8 cellular contexts compared by ENCODE assay signal in the genomic region with DNA sequence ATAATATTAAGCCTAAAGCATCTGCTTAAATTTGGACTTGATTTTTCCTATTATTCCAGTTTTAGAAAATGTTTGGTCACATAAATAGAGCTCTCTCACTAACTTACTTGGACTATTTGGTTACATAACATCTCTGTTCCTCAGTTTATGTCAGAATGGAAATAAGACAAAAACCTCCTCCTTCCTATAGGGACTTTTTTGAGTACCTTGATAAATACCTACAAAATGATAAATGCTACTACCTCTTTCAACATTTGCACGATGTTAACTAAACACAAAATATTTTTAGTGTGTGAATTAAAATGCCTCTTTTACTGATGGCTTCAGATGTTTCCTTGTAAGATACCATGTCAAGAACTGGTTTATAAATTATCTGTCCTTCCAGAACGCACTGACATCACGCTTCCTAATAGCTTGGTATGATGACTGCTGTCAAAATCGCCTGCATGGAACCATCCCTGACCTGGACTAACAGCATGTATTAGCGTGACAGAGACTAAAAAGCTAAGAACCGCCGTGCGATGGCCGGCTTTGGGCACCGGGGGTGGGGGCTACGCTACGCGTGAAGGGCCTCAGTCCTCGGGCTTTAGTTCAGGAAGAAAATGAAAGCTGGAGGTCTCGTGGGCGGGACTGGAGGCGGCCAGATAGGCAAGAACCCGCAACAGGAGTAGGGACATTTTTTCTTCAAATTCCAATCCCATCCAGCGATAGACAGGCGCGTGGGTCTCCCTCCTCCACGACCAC.
DNase-seq lines count a peak whose midpoint lies in the region; ATAC-seq and TF ChIP-seq lines count a peak whose summit lies in the region.

No MANE protein-coding gene starts in this region.

- DNase-seq in Daoy (ENCODE audit: low read depth) (peak; percentile 63), activated B cell treated with CpG ODN at 0.5 μM for 24 hours (no peak), heart left ventricle (peak in 3 of 5 donors; percentile 14 to 41 (median 29)), progenitor cell of endocrine pancreas (ENCODE audit: low spot score, unreplicated experiment) (no peak), GM10266 (ENCODE audit: extremely low spot score) (no peak), T-helper 9 cell (no peak), UCSD-AML1 (lab: John Stamatoyannopoulos, UW; ENCODE audit: unreplicated experiment) (no peak)

- intact Hi-C loops in activated B cell treated with CpG ODN at 0.5 μM for 24 hours (cut with micrococcal nuclease) (loop anchor here (2.0 to 10.0 kb wide), 7 partner anchors 128 to 1960 kb away; a partner anchor contains a TSS), heart left ventricle (cut with DNase I) (loop anchor here in 5 of 10 donors (5.0 to 10.0 kb wide), 8 partner anchors 64 to 312 kb away; a partner anchor contains a TSS)

- H3K4me3 Mint-ChIP-seq in activated B cell treated with CpG ODN at 0.5 μM for 24 hours (peak overlapping the region; percentile 84), progenitor cell of endocrine pancreas (ENCODE audit: low read depth) (peak overlapping the region; percentile 78)

- no peak for TF ChIP-seq CTCF in activated B cell treated with CpG ODN at 0.5 μM for 24 hours (IDR thresholded peaks at IDR 0.05)
- no peak for TF ChIP-seq CTCF in heart left ventricle (IDR thresholded peaks at IDR 0.05)
- no peak for TF ChIP-seq CTCF in progenitor cell of endocrine pancreas (IDR thresholded peaks at IDR 0.05; ENCODE audit: unreplicated experiment)
- TF ChIP-seq CTCF in GM10266 (IDR thresholded peaks at IDR 0.05; ENCODE audit: control insufficient read depth, insufficient read depth, low read depth, missing control alignments) = no peak

- H3K9me3 Mint-ChIP-seq in activated B cell treated with CpG ODN at 0.5 μM for 24 hours (no peaks in the 10 kb centered on the region), progenitor cell of endocrine pancreas (ENCODE audit: low read depth) (no peaks in the 10 kb centered on the region)

- H3K27me3 ChIP-seq in heart left ventricle = peaks cover 0 to 10% (median 0%) of the 10 kb centered on the region in 9 donors

- H3K36me3 Mint-ChIP-seq in activated B cell treated with CpG ODN at 0.5 μM for 24 hours (ENCODE audit: low read depth) (no peaks in the 10 kb centered on the region), progenitor cell of endocrine pancreas (ENCODE audit: insufficient read depth) (no peaks in the 10 kb centered on the region)

- WGBS in heart left ventricle, 4 donors = 7 to 12% (median 9%) methylated on average over 21 to 22 of the region's 22 CpGs

- CTCF ChIA-PET in activated B cell treated with CpG ODN at 0.5 μM for 24 hours (lab: Charles Lee) = interaction anchor here (0.9 to 1.3 kb wide), 2 partner anchors 122 to 317 kb away, joined by 3 to 4 read pairs; no protein-coding TSS in a partner anchor

- peak overlapping the region in 6 of 12 donors; percentile 2 to 71 (median 60) for H3K27ac ChIP-seq in heart left ventricle

- H3K4me1 Mint-ChIP-seq in activated B cell treated with CpG ODN at 0.5 μM for 24 hours = peaks cover 14% of the 10 kb centered on the region
- H3K4me1 Mint-ChIP-seq in progenitor cell of endocrine pancreas (ENCODE audit: low read depth) = peaks cover 5% of the 10 kb centered on the region

- H3K27ac Mint-ChIP-seq in activated B cell treated with CpG ODN at 0.5 μM for 24 hours = no peak overlapping the region
- H3K27ac Mint-ChIP-seq in progenitor cell of endocrine pancreas = no peak overlapping the region

- POLR2A ChIA-PET in activated B cell treated with CpG ODN at 0.5 μM for 24 hours (lab: Charles Lee) = no interaction called here

- peaks cover 0 to 13% (median 0%) of the 10 kb centered on the region in 12 donors for H3K4me1 ChIP-seq in heart left ventricle

- ATAC-seq in HG03196 (IDR thresholded peaks at IDR 0.05; ENCODE audit: unreplicated experiment) (peak; percentile 11), activated B cell treated with CpG ODN at 0.5 μM for 24 hours (ENCODE audit: low read depth) (no peak), heart left ventricle (peak in 3 of 4 donors; percentile 6 to 33 (median 10))

- H3K4me3 ChIP-seq in heart left ventricle = peak overlapping the region; percentile 57 to 96 (median 83)

- H3K27me3 Mint-ChIP-seq in activated B cell treated with CpG ODN at 0.5 μM for 24 hours = peaks cover 32% of the 10 kb centered on the region
- peaks cover 66% of the 10 kb centered on the region for H3K27me3 Mint-ChIP-seq in progenitor cell of endocrine pancreas

- H3K9me3 ChIP-seq in heart left ventricle = no peaks in the 10 kb centered on the region

- no peaks in the 10 kb centered on the region for H3K36me3 ChIP-seq in heart left ventricle

- TF ChIP-seq POLR2A in heart left ventricle (IDR thresholded peaks at IDR 0.05) = no peak

Comparison
In these comparisons a context has a peak if more than half of its experiments do, and no peak if none do; other contexts are left out.
1. DNase-seq: peak in Daoy (single experiment) and heart left ventricle (3 of 5); none in activated B cell treated with CpG ODN at 0.5 μM for 24 hours (single experiment), progenitor cell of endocrine pancreas (single experiment), GM10266 (single experiment), T-helper 9 cell (single experiment) and UCSD-AML1 (single experiment).